In the genomic region with DNA sequence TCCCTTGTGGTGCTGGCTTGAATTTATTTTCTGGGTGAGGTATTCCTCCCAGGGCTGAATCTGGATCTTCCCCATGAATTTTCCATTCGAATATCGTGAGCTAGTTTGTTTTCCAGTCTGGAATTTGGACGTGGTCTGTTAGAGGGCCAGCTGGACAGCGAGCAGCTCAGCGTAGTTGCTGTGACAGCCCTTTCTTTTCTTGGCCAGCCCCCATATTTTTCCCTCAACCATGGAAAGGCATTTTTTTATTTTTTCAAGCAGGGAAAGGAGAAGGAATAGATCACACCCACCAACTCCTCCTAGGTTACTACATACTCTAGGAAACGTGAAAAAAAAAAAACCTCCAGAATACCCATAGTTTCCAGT, we compare ENCODE assay signal across 13 cellular contexts.
A peak's percentile ranks its signal among the peaks of the same experiment; 100 is the strongest.
DNase-seq lines count a peak whose midpoint lies in the region; ATAC-seq and TF ChIP-seq lines count a peak whose summit lies in the region.
"Had no signal": no experiment of that assay in that cellular context is flagged by ENCODE, and none has a peak within 500 bp of the region (broad histone marks: within the 10 kb centered on the region; RNA-seq: fewer than 3 reads in every experiment).

No MANE protein-coding gene starts in this region.

- dilution Hi-C loops in mammary epithelial cell (cut with HindIII; ENCODE audit: low sequenced_read_pairs), result no loop called here

- peak overlapping the region; percentile 88 for H3K27ac Mint-ChIP-seq in osteocyte (ENCODE audit: unreplicated experiment)
- peak overlapping the region in 1 of 10 donors; percentile 25 for H3K27ac Mint-ChIP-seq in naive thymus-derived CD8-positive, alpha-beta T cell

- BruUV-seq in mammary epithelial cell (replicated peaks; lab: Mats Ljungman, UMichigan), result no TSS peak

- POLR2A ChIA-PET in naive thymus-derived CD8-positive, alpha-beta T cell (lab: Charles Lee), result no interaction called here

- WGBS in mammary epithelial cell (ENCODE audit: low coverage, missing lambda C conversion rate), result 55% methylated on average over 6 of the region's 6 CpGs

- no peaks in the 10 kb centered on the region for H3K9me3 Mint-ChIP-seq in osteocyte (ENCODE audit: unreplicated experiment)
- H3K9me3 Mint-ChIP-seq in naive thymus-derived CD8-positive, alpha-beta T cell, result no peaks in the 10 kb centered on the region

- H3K4me1 ChIP-seq in breast epithelium (no peaks in the 10 kb centered on the region), mammary epithelial cell (ENCODE audit: insufficient read depth, low read length) (peaks cover 4% of the 10 kb centered on the region), vagina (peaks cover 59% of the 10 kb centered on the region)

- no peak for DNase-seq in breast epithelium (ENCODE audit: low spot score in 2 of 2)
- no peak for DNase-seq in mammary epithelial cell
- DNase-seq in left cardiac atrium, result peak; percentile 81
- no peak for DNase-seq in osteocyte (ENCODE audit: extremely low spot score, unreplicated experiment)
- no peak for DNase-seq in vagina (ENCODE audit: extremely low spot score in 2 of 2)
- DNase-seq in naive thymus-derived CD8-positive, alpha-beta T cell, result no peak
- DNase-seq: ACHN; NCI-H2227 treated with DMSO at 0.1 percent for 48 hours; small intestine; stimulated activated naive CD8-positive, alpha-beta T cell treated with anti-CD3 and anti-CD28 coated beads, Interleukin-15, Interleukin-2, amounts not matched to agents 100 U/mL and 50 U/mL, for 24 hours had no signal

- H3K27me3 Mint-ChIP-seq in osteocyte (ENCODE audit: unreplicated experiment), result no peaks in the 10 kb centered on the region
- H3K27me3 Mint-ChIP-seq in naive thymus-derived CD8-positive, alpha-beta T cell, result no peaks in the 10 kb centered on the region

- TF ChIP-seq POLR2A in breast epithelium (IDR thresholded peaks at IDR 0.05) (no peak), vagina (IDR thresholded peaks at IDR 0.05) (no peak)

- no peaks in the 10 kb centered on the region for H3K36me3 ChIP-seq in breast epithelium
- peaks cover 22% of the 10 kb centered on the region for H3K36me3 ChIP-seq in mammary epithelial cell (ENCODE audit: insufficient read depth, low read length)
- peaks cover 0 to 36% of the 10 kb centered on the region in 2 donors for H3K36me3 ChIP-seq in vagina

- TF ChIP-seq CTCF in breast epithelium (IDR thresholded peaks at IDR 0.05) (no peak), mammary epithelial cell (conservative IDR thresholded peaks at IDR 0.05 in 1 of 2, IDR thresholded peaks at IDR 0.05 in 1 of 2; ENCODE audit: extremely low read depth in 1 of 2, insufficient read depth in 1 of 2, low read depth in 1 of 2, low read length in 2 of 2) (no peak), osteocyte (IDR thresholded peaks at IDR 0.05) (no peak), vagina (IDR thresholded peaks at IDR 0.05) (no peak)

- ATAC-seq in left cardiac atrium (peak; percentile 86 to 90), HG03135 (IDR thresholded peaks at IDR 0.05; ENCODE audit: unreplicated experiment) (no peak), GM21786 (IDR thresholded peaks at IDR 0.05; ENCODE audit: unreplicated experiment) (no peak)
- no peak for ATAC-seq in naive thymus-derived CD8-positive, alpha-beta T cell
- ATAC-seq: stimulated activated naive CD8-positive, alpha-beta T cell treated with anti-CD3 and anti-CD28 coated beads, Interleukin-15, Interleukin-2, amounts not matched to agents 100 U/mL and 50 U/mL, for 24 hours had no signal

- H4K20me1 ChIP-seq in mammary epithelial cell (ENCODE audit: insufficient read depth, low read length), result no peaks in the 10 kb centered on the region

- peaks cover 33% of the 10 kb centered on the region for H3K4me1 Mint-ChIP-seq in osteocyte (ENCODE audit: unreplicated experiment)
- peaks cover 21 to 42% (median 39%) of the 10 kb centered on the region in 4 donors for H3K4me1 Mint-ChIP-seq in naive thymus-derived CD8-positive, alpha-beta T cell

- H3K79me2 ChIP-seq in mammary epithelial cell (ENCODE audit: insufficient read depth, low read length), result peaks cover 15% of the 10 kb centered on the region

- in situ Hi-C loops in mammary epithelial cell (cut with MboI; ENCODE audit: low sequenced_read_pairs in 2 of 2), result no loop called here

- H3K9me3 ChIP-seq in breast epithelium, result no peaks in the 10 kb centered on the region
- no peaks in the 10 kb centered on the region for H3K9me3 ChIP-seq in mammary epithelial cell (replicated peaks; ENCODE audit: insufficient read depth, low read length)
- no peaks in the 10 kb centered on the region for H3K9me3 ChIP-seq in vagina

- no peak overlapping the region for H3K4me3 Mint-ChIP-seq in osteocyte (ENCODE audit: unreplicated experiment)
- no peak overlapping the region for H3K4me3 Mint-ChIP-seq in naive thymus-derived CD8-positive, alpha-beta T cell

- CTCF ChIA-PET in mammary epithelial cell (lab: Charles Lee; ENCODE audit: low non-redundant PET), result no interaction called here

- no peak overlapping the region for H3K4me2 ChIP-seq in mammary epithelial cell (ENCODE audit: insufficient read depth, low read depth, low read length)
- H3K4me2 ChIP-seq: KMS-11 had no signal

- intact Hi-C loops in breast epithelium (cut with DNase I; ENCODE audit: low total_unique reads) (no loop called here), mammary epithelial cell (cut with micrococcal nuclease) (no loop called here), left cardiac atrium (cut with DNase I) (no loop called here), vagina (cut with DNase I) (no loop called here)

- no peak overlapping the region for H2AFZ ChIP-seq in mammary epithelial cell (ENCODE audit: low read depth, low read length)

- H3K27me3 ChIP-seq in breast epithelium (no peaks in the 10 kb centered on the region), mammary epithelial cell (ENCODE audit: insufficient read depth, low read length) (no peaks in the 10 kb centered on the region), vagina (no peaks in the 10 kb centered on the region)

- peak overlapping the region; percentile 83 to 84 for H3K27ac ChIP-seq in breast epithelium
- H3K27ac ChIP-seq in mammary epithelial cell (ENCODE audit: insufficient read depth, low read depth, low read length), result no peak overlapping the region
- H3K27ac ChIP-seq in vagina, result peak overlapping the region; percentile 83
- H3K27ac ChIP-seq: KMS-11 had no signal

- H3K9ac ChIP-seq in mammary epithelial cell (ENCODE audit: insufficient read depth, low read length), result no peak overlapping the region
- H3K9ac ChIP-seq: KMS-11 had no signal

- H3K4me3 ChIP-seq in breast epithelium, result peak overlapping the region in 1 of 3 donors; percentile 44
- H3K4me3 ChIP-seq in mammary epithelial cell (replicated peaks in 1 of 3; ENCODE audit: insufficient read depth in 1 of 3, low read depth in 2 of 3, low read length in 3 of 3), result no peak overlapping the region
- peak overlapping the region in 1 of 2 donors; percentile 22 for H3K4me3 ChIP-seq in vagina

- H3K36me3 Mint-ChIP-seq in osteocyte (ENCODE audit: unreplicated experiment), result peaks cover 40% of the 10 kb centered on the region
- H3K36me3 Mint-ChIP-seq in naive thymus-derived CD8-positive, alpha-beta T cell, result peaks cover 8 to 73% (median 16%) of the 10 kb centered on the region in 3 donors

Comparison
In these comparisons a context has a peak if more than half of its experiments do, and no peak if none do; other contexts are left out.
1. ATAC-seq: peak in left cardiac atrium (2 of 2); none in naive thymus-derived CD8-positive, alpha-beta T cell (0 of 2), HG03135 (single experiment) and GM21786 (single experiment).